In genomic region chr15:74129411-74130088, GRCh38 we compare ENCODE assay signal across 11 cellular contexts. TPM values are rescaled to one million over a fixed set of nuclear protein-coding genes. Genes with fewer than 3 reads are reported as not detected.
DNase-seq lines count a peak whose midpoint lies in the region; ATAC-seq and TF ChIP-seq lines count a peak whose summit lies in the region.
"Had no signal": no experiment of that assay in that cellular context is flagged by ENCODE, and none has a peak within 500 bp of the region (broad histone marks: within the 10 kb centered on the region; RNA-seq: fewer than 3 reads in every experiment).

No MANE protein-coding gene starts in this region.

- H3K4me3 ChIP-seq in ACC112 (ENCODE audit: low read depth, low read length) (peak overlapping the region; percentile 41), astrocyte of the spinal cord (ENCODE audit: low read depth, low read length) (peak overlapping the region; percentile 22), mesodermal cell (ENCODE audit: extremely low read depth, insufficient read depth, low read length, poor library complexity, severe bottlenecking) (peak overlapping the region; percentile 41)

- in situ Hi-C loops in astrocyte of the spinal cord (cut with HindIII; ENCODE audit: low sequenced_read_pairs), result no loop called here

- no peaks in the 10 kb centered on the region for H3K79me2 ChIP-seq in ACC112 (ENCODE audit: control insufficient read depth, insufficient read depth, low read length, unreplicated experiment)

- DNase-seq in Daoy (ENCODE audit: low read depth) (peak; percentile 33), astrocyte of the spinal cord (ENCODE audit: low read depth, low spot score) (no peak), RPMI8226 (no peak)
- no peak for DNase-seq in stimulated activated naive CD4-positive, alpha-beta T cell treated with Interleukin-2 at 50 U/mL for 16 hours (lab: John Stamatoyannopoulos, UW)
- DNase-seq: amniotic stem cell, NCI-H2081 treated with DMSO at 0.1 percent for 48 hours, thyroid gland had no signal

- H3K9me3 ChIP-seq in mesodermal cell (ENCODE audit: control insufficient read depth, low read length), result peaks cover 4% of the 10 kb centered on the region
- H3K9me3 ChIP-seq: thyroid gland had no signal

- no peak overlapping the region for H3K27ac ChIP-seq in ACC112 (ENCODE audit: low read depth, low read length)
- H3K27ac ChIP-seq in mesodermal cell (ENCODE audit: low read depth, low read length, severe bottlenecking), result no peak overlapping the region
- H3K27ac ChIP-seq: thyroid gland had no signal

- H2AFZ ChIP-seq in ACC112 (ENCODE audit: low read length, unreplicated experiment), result peak overlapping the region; percentile 7

- ATAC-seq in HG02970 (IDR thresholded peaks at IDR 0.05; ENCODE audit: low FRiP score, unreplicated experiment) (no peak), HG03521 (IDR thresholded peaks at IDR 0.05; ENCODE audit: unreplicated experiment) (no peak)

- no peak for TF ChIP-seq CTCF in astrocyte of the spinal cord (IDR thresholded peaks at IDR 0.05; ENCODE audit: low read depth, low read length)

- H3K27me3 ChIP-seq in ACC112 (ENCODE audit: insufficient read depth, low read length), result peaks cover 82% of the 10 kb centered on the region

- H3K4me1 ChIP-seq in ACC112 (ENCODE audit: control insufficient read depth, insufficient read depth, low read length, unreplicated experiment) (peaks cover 5% of the 10 kb centered on the region), mesodermal cell (ENCODE audit: control insufficient read depth, insufficient read depth, low read length, poor library complexity, severe bottlenecking) (peaks cover 29% of the 10 kb centered on the region)

- 0 to 2% methylated on average over 40 to 42 of the region's 46 CpGs for WGBS in mesodermal cell (ENCODE audit: insufficient coverage in 2 of 2), 2 experiments

- H3K36me3 ChIP-seq in ACC112 (ENCODE audit: insufficient read depth, low read length) (no peaks in the 10 kb centered on the region), mesodermal cell (ENCODE audit: control insufficient read depth, insufficient read depth, low read length) (no peaks in the 10 kb centered on the region)
- H3K36me3 ChIP-seq: thyroid gland had no signal

RNA-seq across cellular contexts. Expression of gene ISLR2, which starts 0.8 kb away (rescaled TPM):
- not detected in 2 replicates for total RNA-seq in Daoy (2014; rRNA removed; shearing (Covaris generic))
- 2.3 TPM for polyA plus RNA-seq in mesodermal cell (2013, experiment 1 of 2)
- polyA plus RNA-seq in mesodermal cell (2013, experiment 2 of 2), result 1.3 TPM

RNA-seq across cellular contexts. Expression of gene ISLR, which starts 44.0 kb away (rescaled TPM):
- 0.06 and 0.29 TPM in 2 replicates for total RNA-seq in Daoy (2014; rRNA removed; shearing (Covaris generic))
- polyA plus RNA-seq in mesodermal cell (2013, experiment 1 of 2), result 17.4 TPM
- polyA plus RNA-seq in mesodermal cell (2013, experiment 2 of 2), result 12.7 TPM

RNA-seq across cellular contexts. Expression of gene GOLGA6A, which starts 47.2 kb away (rescaled TPM):
- total RNA-seq in Daoy (2014; rRNA removed; shearing (Covaris generic)), result 0.06 TPM in 1 of 2 replicates, not detected in the other
- not detected for polyA plus RNA-seq in mesodermal cell (2013, experiment 1 of 2)
- not detected for polyA plus RNA-seq in mesodermal cell (2013, experiment 2 of 2)
